In the genomic region with DNA sequence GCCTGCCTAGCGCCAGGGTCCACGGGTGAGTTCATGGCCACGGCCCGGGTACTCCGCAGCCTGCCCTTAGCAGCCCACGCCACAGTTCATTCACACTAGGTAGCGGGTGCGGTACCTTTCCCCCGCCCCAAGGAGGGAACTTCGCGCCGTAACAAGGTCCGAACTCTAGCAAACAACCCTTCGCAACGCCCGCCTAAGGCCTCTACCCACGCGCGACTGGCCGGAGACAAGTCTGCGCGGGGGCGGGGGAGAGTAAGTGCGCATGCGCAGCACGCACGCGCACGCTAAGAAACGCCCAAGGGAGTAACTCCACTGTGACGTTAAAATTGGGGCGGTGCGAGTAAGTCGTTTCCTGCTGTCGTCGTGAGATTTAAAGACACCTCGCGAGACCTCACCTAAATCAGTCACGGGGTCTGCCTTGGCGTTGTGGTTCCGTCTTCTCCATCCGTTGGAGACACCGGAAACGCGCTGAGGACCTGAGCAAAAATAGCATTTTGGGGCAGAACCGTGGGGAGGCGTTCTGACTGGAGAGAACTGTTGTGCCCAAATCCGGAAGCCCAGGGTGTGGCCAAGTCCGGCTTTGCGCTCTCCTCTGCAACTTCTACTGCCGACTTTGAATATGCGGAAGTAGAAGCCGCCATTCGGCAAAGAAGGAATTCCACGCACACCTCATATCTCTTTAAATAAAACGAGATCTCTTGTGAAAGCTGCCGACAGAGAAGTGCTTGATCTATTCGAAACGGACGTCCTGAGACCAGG, we compare ENCODE assay signal across 8 cellular contexts. TPM values are rescaled to one million over a fixed set of nuclear protein-coding genes. Genes with fewer than 3 reads are reported as not detected.
DNase-seq lines count a peak whose midpoint lies in the region; ATAC-seq, FAIRE-seq and TF ChIP-seq lines count a peak whose summit lies in the region.

TSS of gene RAPGEF6 (minus strand) at position 234 of the 759 bp plus-strand sequence. CDS start at position 35, 199 bp downstream.

- no peak within 1 kb of the TSS for H2AFZ ChIP-seq in OCI-LY1 (ENCODE audit: low read length)

- H3K4me1 ChIP-seq in HUES64 (ENCODE audit: insufficient read depth, low read length) (peaks cover 18% of the 10 kb centered on the region), OCI-LY1 (ENCODE audit: insufficient read depth, low read length, severe bottlenecking) (peaks cover 54% of the 10 kb centered on the region), mesodermal cell (ENCODE audit: control insufficient read depth, insufficient read depth, low read length, poor library complexity, severe bottlenecking) (peaks cover 11% of the 10 kb centered on the region)

- peak; percentile 90 for ATAC-seq in GM21447 (IDR thresholded peaks at IDR 0.05; ENCODE audit: unreplicated experiment)

- H3K9me3 ChIP-seq in HUES64 (ENCODE audit: insufficient read depth, low read depth, low read length) (no peaks in the 10 kb centered on the region), OCI-LY1 (ENCODE audit: low read length) (no peaks in the 10 kb centered on the region), mesodermal cell (ENCODE audit: control insufficient read depth, low read length) (no peaks in the 10 kb centered on the region)

- peak; percentile 89 for DNase-seq in D341Med (ENCODE audit: low spot score)
- DNase-seq in activated CD8-positive, alpha-beta memory T cell treated with anti-CD3 and anti-CD28 coated beads, Interleukin-2, amount 50 U/mL, for 4 hours, result peak; percentile 93
- DNase-seq in stimulated activated CD8-positive, alpha-beta memory T cell treated with anti-CD3 and anti-CD28 coated beads, Interleukin-15, amount 100 ng/mL, for 4 hours (ENCODE audit: low read depth in 2 of 2), result peak; percentile 88 to 95

- H3K27ac ChIP-seq in HUES64 (ENCODE audit: low read depth, low read length) (peak within 1 kb of the TSS; percentile 94), OCI-LY1 (ENCODE audit: low read depth, low read length, poor library complexity, severe bottlenecking) (peak within 1 kb of the TSS; percentile 100), mesodermal cell (ENCODE audit: low read depth, low read length, severe bottlenecking) (peak within 1 kb of the TSS; percentile 98)

- no peaks in the 10 kb centered on the region for H3K9me2 ChIP-seq in OCI-LY1 (ENCODE audit: low read depth, low read length)

- FAIRE-seq in endometrium (lab: Jason Lieb, UNC), result peak; percentile 97

- H3K36me3 ChIP-seq in HUES64 (ENCODE audit: insufficient read depth, low read length) (no peaks in the 10 kb centered on the region), OCI-LY1 (ENCODE audit: insufficient read depth, low read length) (peaks cover 9% of the 10 kb centered on the region; the same call in 1 of the 2 replicates), mesodermal cell (ENCODE audit: control insufficient read depth, insufficient read depth, low read length) (no peaks in the 10 kb centered on the region)

- TF ChIP-seq CTCF in OCI-LY1 (IDR thresholded peaks at IDR 0.05; ENCODE audit: low read length), result no peak; the same call in 1 of the 2 replicates

- H3K9ac ChIP-seq in HUES64 (ENCODE audit: low read depth, low read length), result peak within 1 kb of the TSS; percentile 85
- H3K9ac ChIP-seq in OCI-LY1 (ENCODE audit: low read length), result peak within 1 kb of the TSS; percentile 98

- H3F3A ChIP-seq in OCI-LY1 (ENCODE audit: insufficient read depth, low read length), result no peaks in the 10 kb centered on the region

- peaks cover 45% of the 10 kb centered on the region for H3K79me2 ChIP-seq in OCI-LY1 (ENCODE audit: insufficient read depth, low read length)

- peak within 1 kb of the TSS; percentile 86 for H3K4me3 ChIP-seq in HUES64 (ENCODE audit: low read length)
- H3K4me3 ChIP-seq in OCI-LY1 (ENCODE audit: low read depth, low read length, poor library complexity, severe bottlenecking), result peak within 1 kb of the TSS; percentile 83
- H3K4me3 ChIP-seq in mesodermal cell (ENCODE audit: extremely low read depth, insufficient read depth, low read length, poor library complexity, severe bottlenecking), result peak within 1 kb of the TSS; percentile 86

- WGBS in HUES64, result under 1% methylated on average over 60 of the region's 60 CpGs
- WGBS in mesodermal cell (ENCODE audit: insufficient coverage in 2 of 2), 2 experiments, result 0% methylated on average over 49 to 54 of the region's 60 CpGs

- H4K20me1 ChIP-seq in OCI-LY1 (ENCODE audit: insufficient read depth, low read length), result no peaks in the 10 kb centered on the region

- H3K4me2 ChIP-seq in OCI-LY1 (ENCODE audit: low read length), result peak within 1 kb of the TSS; percentile 98

- H3K27me3 ChIP-seq in HUES64 (ENCODE audit: insufficient read depth, low read length), result no peaks in the 10 kb centered on the region
- H3K27me3 ChIP-seq in OCI-LY1 (ENCODE audit: insufficient read depth, low read length), result no peaks in the 10 kb centered on the region

RNA-seq across cellular contexts. Expression of gene RAPGEF6, which starts in this region (rescaled TPM):
- polyA plus RNA-seq in HUES64 (2013, experiment 1 of 2), result 7.0 TPM
- 6.8 TPM for polyA plus RNA-seq in HUES64 (2013, experiment 2 of 2)
- 10.0 TPM for polyA plus RNA-seq in mesodermal cell (2013, experiment 1 of 2)
- polyA plus RNA-seq in mesodermal cell (2013, experiment 2 of 2), result 8.3 TPM

Comparison
In these comparisons a context has a peak if more than half of its experiments do, and no peak if none do; other contexts are left out.
1. Peak in every context shown above with its lines: DNase-seq, ATAC-seq, H3K4me3 ChIP-seq and H3K27ac ChIP-seq.